1 cellular context compared by ENCODE assay signal in genomic region chr4:89070041-89070440, GRCh38.
TF ChIP-seq lines count a peak whose summit lies in the region.

No MANE protein-coding gene starts in this region.

TF ChIP-seq in GM12878, 131 proteins besides CTCF, POLR2A, EP300 and RAD21 (continued from another document):
- TF ChIP-seq IKZF1 (conservative IDR thresholded peaks at IDR 0.05) = 0 out of 2 replicates have a peak, but pooled peaks have one; percentile 6
- TF ChIP-seq IKZF2 (IDR thresholded peaks at IDR 0.05) = peak in 1 of 2 experiments; percentile 31; a peak in 1 of 4 replicates
- peak; percentile 27 to 40; a peak in 1 of 4 replicates for TF ChIP-seq BHLHE40 (IDR thresholded peaks at IDR 0.05; ENCODE audit: borderline replicate concordance in 1 of 2, low read depth in 2 of 2, low read length in 1 of 2)
- TF ChIP-seq RELA (IDR thresholded peaks at IDR 0.05; ENCODE audit: borderline replicate concordance, partially characterized antibody) = peak; percentile 43
- peak; percentile 73 for TF ChIP-seq MTA2 (IDR thresholded peaks at IDR 0.05; ENCODE audit: low read depth)
- TF ChIP-seq PAX5 (IDR thresholded peaks at IDR 0.05; ENCODE audit: borderline replicate concordance, low read depth, low read length) = no peak
- TF ChIP-seq ATF7 (IDR thresholded peaks at IDR 0.05; ENCODE audit: low read depth) = peak; percentile 58
- TF ChIP-seq KAT2A (conservative IDR thresholded peaks at IDR 0.05; ENCODE audit: control insufficient read depth, low read depth, low read length) = no peak
